In genomic region chr10:1142596-1142995, GRCh38 we compare ENCODE assay signal across 9 cellular contexts.
DNase-seq lines count a peak whose midpoint lies in the region; ATAC-seq and TF ChIP-seq lines count a peak whose summit lies in the region.
"Had no signal": no experiment of that assay in that cellular context is flagged by ENCODE, and none has a peak within 500 bp of the region (broad histone marks: within the 10 kb centered on the region; RNA-seq: fewer than 3 reads in every experiment).

No MANE protein-coding gene starts in this region.

- RAD21 ChIA-PET in HCT116 (lab: Charles Lee; ENCODE audit: low non-redundant PET in 1 of 2, low total read pairs in 2 of 2, uncharacterized antibody in 2 of 2, unreplicated experiment in 2 of 2), result no interaction called here

- no TSS peak for BruUV-seq in HCT116 (replicated peaks; lab: Mats Ljungman, UMichigan)

- no peaks in the 10 kb centered on the region for H3K4me1 Mint-ChIP-seq in activated CD4-positive, alpha-beta memory T cell treated with anti-CD3 and anti-CD28 coated beads, Interleukin-2, amount 10 ng/mL, durations not matched to agents 7 days and 5 days

- no peaks in the 10 kb centered on the region for H3K27me3 ChIP-seq in HCT116 (ENCODE audit: insufficient read depth, low read length)
- no peaks in the 10 kb centered on the region for H3K27me3 ChIP-seq in tibial artery

- TF ChIP-seq POLR2A in HCT116 (IDR thresholded peaks at IDR 0.05; ENCODE audit: borderline replicate concordance, extremely low read depth, insufficient read depth, insufficient read length), result no peak

- no peaks in the 10 kb centered on the region for H3K79me2 ChIP-seq in HCT116 (ENCODE audit: insufficient read depth, low read length)

- H3K4me1 ChIP-seq in HCT116 (ENCODE audit: control insufficient read depth in 1 of 2, insufficient read depth in 2 of 2, low read length in 2 of 2), result no peaks in the 10 kb centered on the region
- no peaks in the 10 kb centered on the region for H3K4me1 ChIP-seq in tibial artery

- H3K36me3 Mint-ChIP-seq in activated CD4-positive, alpha-beta memory T cell treated with anti-CD3 and anti-CD28 coated beads, Interleukin-2, amount 10 ng/mL, durations not matched to agents 7 days and 5 days (ENCODE audit: low read depth), result no peaks in the 10 kb centered on the region

- TF ChIP-seq RAD21 in HCT116 (IDR thresholded peaks at IDR 0.05; ENCODE audit: low read depth), result peak; percentile 41; the same call in 1 of the 2 replicates

- CTCF ChIA-PET in HCT116 (lab: Charles Lee), result no interaction called here
- CTCF ChIA-PET in activated CD4-positive, alpha-beta memory T cell treated with anti-CD3 and anti-CD28 coated beads, Interleukin-2, amount 10 ng/mL, durations not matched to agents 7 days and 5 days (lab: Charles Lee), result no interaction called here

- H3K4me3 ChIP-seq in HCT116 (replicated peaks in 1 of 2; ENCODE audit: low read depth in 1 of 2, low read length in 2 of 2) (no peak overlapping the region), tibial artery (no peak overlapping the region)

- H3K27ac Mint-ChIP-seq in activated CD4-positive, alpha-beta memory T cell treated with anti-CD3 and anti-CD28 coated beads, Interleukin-2, amount 10 ng/mL, durations not matched to agents 7 days and 5 days, result no peak overlapping the region

- ATAC-seq in HCT116 (peak; percentile 82), GM21717 (IDR thresholded peaks at IDR 0.05; ENCODE audit: unreplicated experiment) (no peak), GM21423 (IDR thresholded peaks at IDR 0.05; ENCODE audit: unreplicated experiment) (no peak)

- H3K4me2 ChIP-seq in HCT116 (ENCODE audit: low read length), result no peak overlapping the region

- no peaks in the 10 kb centered on the region for H3K36me3 ChIP-seq in HCT116 (ENCODE audit: control insufficient read depth in 1 of 2, insufficient read depth in 2 of 2, low read length in 2 of 2)
- no peaks in the 10 kb centered on the region for H3K36me3 ChIP-seq in tibial artery

- DNase-seq in ELR (ENCODE audit: low read depth) (peak; percentile 13), HCT116 (ENCODE audit: low read depth, low spot score) (no peak), medulla oblongata (ENCODE audit: extremely low spot score) (peak; percentile 54), tibial artery (no peak)
- peak; percentile 30 for DNase-seq in activated CD4-positive, alpha-beta memory T cell treated with anti-CD3 and anti-CD28 coated beads, Interleukin-2, amount 10 ng/mL, durations not matched to agents 7 days and 5 days
- DNase-seq: GDM1, NCI-H510A treated with DMSO at 0.1 percent for 48 hours had no signal

- no peaks in the 10 kb centered on the region for H3K9me2 ChIP-seq in HCT116 (ENCODE audit: insufficient read depth)

- H3K4me3 Mint-ChIP-seq in activated CD4-positive, alpha-beta memory T cell treated with anti-CD3 and anti-CD28 coated beads, Interleukin-2, amount 10 ng/mL, durations not matched to agents 7 days and 5 days, result no peak overlapping the region

- H3K9ac ChIP-seq in HCT116 (ENCODE audit: low read length), result no peak overlapping the region

- no peak overlapping the region for H2AFZ ChIP-seq in HCT116 (ENCODE audit: low read depth, low read length, poor library complexity, severe bottlenecking)

- TF ChIP-seq CTCF in HCT116 (IDR thresholded peaks at IDR 0.05 in 2 of 3, conservative IDR thresholded peaks at IDR 0.05 in 1 of 3; ENCODE audit: borderline replicate concordance in 1 of 3, insufficient read depth in 1 of 3, low read depth in 2 of 3, low read length in 2 of 3) (peak; percentile 11 to 64 (median 49); a peak in 4 of 6 replicates), tibial artery (IDR thresholded peaks at IDR 0.05) (no peak)

- POLR2A ChIA-PET in HCT116 (lab: Charles Lee), result no interaction called here
- POLR2A ChIA-PET in activated CD4-positive, alpha-beta memory T cell treated with anti-CD3 and anti-CD28 coated beads, Interleukin-2, amount 10 ng/mL, durations not matched to agents 7 days and 5 days (lab: Charles Lee), result no interaction called here

- no peaks in the 10 kb centered on the region for H4K20me1 ChIP-seq in HCT116 (ENCODE audit: insufficient read depth)

- H3K9me3 ChIP-seq in HCT116 (ENCODE audit: control insufficient read depth in 1 of 2, insufficient read depth in 1 of 2, low read depth in 1 of 2, low read length in 2 of 2), result peaks cover 0 to 16% of the 10 kb centered on the region in 2 experiments; a peak in 2 of 4 replicates
- peaks cover 4 to 24% (median 15%) of the 10 kb centered on the region in 3 donors for H3K9me3 ChIP-seq in tibial artery

- peaks cover 11% of the 10 kb centered on the region for H3K9me3 Mint-ChIP-seq in activated CD4-positive, alpha-beta memory T cell treated with anti-CD3 and anti-CD28 coated beads, Interleukin-2, amount 10 ng/mL, durations not matched to agents 7 days and 5 days

- H3K27ac ChIP-seq in HCT116 (ENCODE audit: low read depth, low read length) (no peak overlapping the region), tibial artery (no peak overlapping the region)

- peaks cover 46% of the 10 kb centered on the region for H3K27me3 Mint-ChIP-seq in activated CD4-positive, alpha-beta memory T cell treated with anti-CD3 and anti-CD28 coated beads, Interleukin-2, amount 10 ng/mL, durations not matched to agents 7 days and 5 days

- intact Hi-C loops in HCT116 (cut with micrococcal nuclease) (no loop called here), tibial artery (cut with DNase I; ENCODE audit: low total_unique reads) (no loop called here)

TF ChIP-seq in HCT116, 20 proteins besides CTCF, POLR2A, EP300 and RAD21 (continues in another document):
- TF ChIP-seq TCF7L2 (IDR thresholded peaks at IDR 0.05; ENCODE audit: borderline replicate concordance, extremely low read depth, insufficient read depth, insufficient read length) (no peak), EZH2phosphoT487 (IDR thresholded peaks at IDR 0.05; ENCODE audit: borderline replicate concordance) (no peak), ELF1 (IDR thresholded peaks at IDR 0.05; ENCODE audit: borderline replicate concordance, low read depth) (no peak), ATF3 (IDR thresholded peaks at IDR 0.05) (no peak), REST (IDR thresholded peaks at IDR 0.05; ENCODE audit: low read depth) (no peak), FOSL1 (IDR thresholded peaks at IDR 0.05; ENCODE audit: low read depth) (no peak), MAX (IDR thresholded peaks at IDR 0.05) (no peak), POLR2AphosphoS5 (IDR thresholded peaks at IDR 0.05; ENCODE audit: low read depth, low read length) (no peak), CBX3 (IDR thresholded peaks at IDR 0.05; ENCODE audit: low read depth) (no peak), YY1 (IDR thresholded peaks at IDR 0.05; ENCODE audit: extremely low read depth, insufficient replicate concordance, low read depth, low read length) (no peak), JUND (IDR thresholded peaks at IDR 0.05) (no peak), SP1 (IDR thresholded peaks at IDR 0.05; ENCODE audit: low read depth) (no peak), ZNF274 (IDR thresholded peaks at IDR 0.05; ENCODE audit: low read depth, low read length) (no peak), EGR1 (IDR thresholded peaks at IDR 0.05; ENCODE audit: low read depth) (no peak), EZH2 (IDR thresholded peaks at IDR 0.05) (no peak), ZFX (IDR thresholded peaks at IDR 0.05) (no peak), SRF (IDR thresholded peaks at IDR 0.05; ENCODE audit: low read depth) (no peak), CEBPB (IDR thresholded peaks at IDR 0.05; ENCODE audit: low read depth) (no peak)

Comparison
In these comparisons a context has a peak if more than half of its experiments do, and no peak if none do; other contexts are left out.
1. DNase-seq: peak in ELR (single experiment), activated CD4-positive, alpha-beta memory T cell treated with anti-CD3 and anti-CD28 coated beads, Interleukin-2, amount 10 ng/mL, durations not matched to agents 7 days and 5 days (single experiment) and medulla oblongata (single experiment); none in HCT116 (single experiment) and tibial artery (0 of 2).
2. CTCF ChIP-seq: peak in HCT116 (3 of 3); none in tibial artery (0 of 2).